23 cellular contexts compared by ENCODE assay signal in genomic region chr3:16839271-16840110, GRCh38. TPM values are rescaled to one million over a fixed set of nuclear protein-coding genes. Genes with fewer than 3 reads are reported as not detected.
DNase-seq lines count a peak whose midpoint lies in the region; ATAC-seq and TF ChIP-seq lines count a peak whose summit lies in the region.
"Had no signal": no experiment of that assay in that cellular context is flagged by ENCODE, and none has a peak within 500 bp of the region (broad histone marks: within the 10 kb centered on the region; RNA-seq: fewer than 3 reads in every experiment).

No MANE protein-coding gene starts in this region.

- H3K4me1 ChIP-seq in right atrium auricular region = peaks cover 0 to 47% of the 10 kb centered on the region in 2 donors
- peaks cover 60% of the 10 kb centered on the region for H3K4me1 ChIP-seq in MM.1S (ENCODE audit: low read length)
- H3K4me1 ChIP-seq in skeletal muscle tissue (ENCODE audit: control insufficient read depth in 3 of 3, insufficient read depth in 3 of 3, low read length in 3 of 3) = peaks cover 30 to 41% (median 39%) of the 10 kb centered on the region in 3 donors
- H3K4me1 ChIP-seq: uterus had no signal

- ATAC-seq in left cardiac atrium (no peak), GM21717 (IDR thresholded peaks at IDR 0.05; ENCODE audit: unreplicated experiment) (no peak)
- ATAC-seq: lower lobe of right lung; stimulated activated naive B cell treated with anti-CD40 and anti-IgM and Interleukin-4, amounts not matched to agents 10 μg/mL and 1 μg/mL and 100 μg/mL, for 72 hours had no signal

- H3K27ac ChIP-seq in right atrium auricular region = peak overlapping the region; percentile 53 to 63
- peak overlapping the region; percentile 81; the same call in 1 of the 2 replicates for H3K27ac ChIP-seq in MM.1S (ENCODE audit: low read length)
- H3K27ac ChIP-seq in skeletal muscle tissue (ENCODE audit: low read depth, low read length) = peak overlapping the region; percentile 94
- H3K27ac ChIP-seq: C4-2B, lower lobe of right lung, SJCRH30, uterus had no signal

- TF ChIP-seq CTCF in right atrium auricular region (IDR thresholded peaks at IDR 0.05) (no peak), MM.1S (IDR thresholded peaks at IDR 0.05; ENCODE audit: low read length) (no peak), brain (conservative IDR thresholded peaks at IDR 0.05) (no peak)

- H3K4me3 ChIP-seq in right atrium auricular region (no peak overlapping the region), MM.1S (ENCODE audit: low read length) (no peak overlapping the region), skeletal muscle tissue (ENCODE audit: low read length in 3 of 3) (peak overlapping the region; percentile 65 to 82 (median 69))
- H3K4me3 ChIP-seq: dorsolateral prefrontal cortex, lower lobe of right lung, SJCRH30, uterus had no signal

- H4K20me1 ChIP-seq in MM.1S (ENCODE audit: insufficient read depth, low read length) = no peaks in the 10 kb centered on the region

- intact Hi-C loops in left cardiac atrium (cut with DNase I) = loop anchor here in 1 of 2 donors (5.0 to 10.0 kb wide), 2 partner anchors 43 to 105 kb away; partner anchors contain the start of gene PLCL2

- H3K4me3 Mint-ChIP-seq in brain = no peak overlapping the region
- H3K4me3 Mint-ChIP-seq: activated CD4-positive, alpha-beta T cell treated with anti-CD3 and anti-CD28 coated beads, Interleukin-2, amount 10 ng/mL, durations not matched to agents 7 days and 5 days; activated naive CD4-positive, alpha-beta T cell treated with anti-CD3 and anti-CD28 coated beads, Interleukin-2, amount 50 U/mL, for 24 hours; activated T-helper 1 cell treated with anti-CD3 and anti-CD28 coated beads, Interleukin-12 subunit alpha, Interleukin-12 subunit beta, Interleukin-2, Interleukin-4 antibody, amounts not matched to agents 30 ng/mL and 10 ng/mL and 1 ng/mL, durations not matched to agents 14 hours and 24 hours and 36 hours; central memory CD8-positive, alpha-beta T cell; stimulated activated naive B cell treated with anti-CD40 and anti-IgM and Interleukin-4, amounts not matched to agents 10 μg/mL and 1 μg/mL and 100 μg/mL, for 72 hours; T-helper 1 cell treated with Interleukin-12 subunit alpha and Interleukin-12 subunit beta and Interleukin-4 antibody, amounts not matched to agents 30 μg/mL and 1 μg/mL, for 36 hours had no signal

- H3K27me3 Mint-ChIP-seq in brain = no peaks in the 10 kb centered on the region
- H3K27me3 Mint-ChIP-seq: activated CD4-positive, alpha-beta T cell treated with anti-CD3 and anti-CD28 coated beads, Interleukin-2, amount 10 ng/mL, durations not matched to agents 7 days and 5 days; activated naive CD4-positive, alpha-beta T cell treated with anti-CD3 and anti-CD28 coated beads, Interleukin-2, amount 50 U/mL, for 24 hours; central memory CD8-positive, alpha-beta T cell; stimulated activated naive B cell treated with anti-CD40 and anti-IgM and Interleukin-4, amounts not matched to agents 10 μg/mL and 1 μg/mL and 100 μg/mL, for 72 hours had no signal

- no peaks in the 10 kb centered on the region for H3K79me2 ChIP-seq in MM.1S (ENCODE audit: low read length)

- H3K9me3 ChIP-seq in right atrium auricular region = no peaks in the 10 kb centered on the region
- no peaks in the 10 kb centered on the region for H3K9me3 ChIP-seq in MM.1S (replicated peaks; ENCODE audit: insufficient read depth, low read length)
- no peaks in the 10 kb centered on the region for H3K9me3 ChIP-seq in skeletal muscle tissue (ENCODE audit: control insufficient read depth in 3 of 3, low read length in 3 of 3)
- H3K9me3 ChIP-seq: lower lobe of right lung, SJCRH30, uterus had no signal

- no peaks in the 10 kb centered on the region for H3K36me3 ChIP-seq in right atrium auricular region
- no peaks in the 10 kb centered on the region for H3K36me3 ChIP-seq in MM.1S (replicated peaks; ENCODE audit: insufficient read depth, low read length)
- peaks cover 0 to 6% (median 0%) of the 10 kb centered on the region in 3 donors for H3K36me3 ChIP-seq in skeletal muscle tissue (ENCODE audit: control insufficient read depth in 3 of 3, insufficient read depth in 3 of 3, low read length in 3 of 3)
- H3K36me3 ChIP-seq: lower lobe of right lung, SJCRH30, uterus had no signal

- peaks cover 0 to 5% (median 0%) of the 10 kb centered on the region in 5 experiments for H3K9me3 Mint-ChIP-seq in brain
- H3K9me3 Mint-ChIP-seq: activated CD4-positive, alpha-beta T cell treated with anti-CD3 and anti-CD28 coated beads, Interleukin-2, amount 10 ng/mL, durations not matched to agents 7 days and 5 days; activated naive CD4-positive, alpha-beta T cell treated with anti-CD3 and anti-CD28 coated beads, Interleukin-2, amount 50 U/mL, for 24 hours; activated T-helper 1 cell treated with anti-CD3 and anti-CD28 coated beads, Interleukin-12 subunit alpha, Interleukin-12 subunit beta, Interleukin-2, Interleukin-4 antibody, amounts not matched to agents 30 ng/mL and 10 ng/mL and 1 ng/mL, durations not matched to agents 14 hours and 24 hours and 36 hours; central memory CD8-positive, alpha-beta T cell; stimulated activated naive B cell treated with anti-CD40 and anti-IgM and Interleukin-4, amounts not matched to agents 10 μg/mL and 1 μg/mL and 100 μg/mL, for 72 hours; T-helper 1 cell treated with Interleukin-12 subunit alpha and Interleukin-12 subunit beta and Interleukin-4 antibody, amounts not matched to agents 30 μg/mL and 1 μg/mL, for 36 hours had no signal

- no peak overlapping the region for H2AFZ ChIP-seq in MM.1S (ENCODE audit: low read length)

- peaks cover 49% of the 10 kb centered on the region for H3K4me1 Mint-ChIP-seq in brain

- no peaks in the 10 kb centered on the region for H3K9me2 ChIP-seq in MM.1S (replicated peaks; ENCODE audit: insufficient read depth, low read length)

- H3K27ac Mint-ChIP-seq in brain = peak overlapping the region in 3 of 5 experiments; percentile 27 to 79 (median 71)
- H3K27ac Mint-ChIP-seq: activated naive CD4-positive, alpha-beta T cell treated with anti-CD3 and anti-CD28 coated beads, Interleukin-2, amount 50 U/mL, for 24 hours; activated T-helper 1 cell treated with anti-CD3 and anti-CD28 coated beads, Interleukin-12 subunit alpha, Interleukin-12 subunit beta, Interleukin-2, Interleukin-4 antibody, amounts not matched to agents 30 ng/mL and 10 ng/mL and 1 ng/mL, durations not matched to agents 14 hours and 24 hours and 36 hours; stimulated activated naive B cell treated with anti-CD40 and anti-IgM and Interleukin-4, amounts not matched to agents 10 μg/mL and 1 μg/mL and 100 μg/mL, for 72 hours had no signal

- H3K9ac ChIP-seq in MM.1S (ENCODE audit: low read length) (no peak overlapping the region), skeletal muscle tissue (ENCODE audit: low read depth in 1 of 3, low read length in 3 of 3) (peak overlapping the region; percentile 82 to 86 (median 84))

- H3K36me3 Mint-ChIP-seq in brain = no peaks in the 10 kb centered on the region
- H3K36me3 Mint-ChIP-seq: activated naive CD4-positive, alpha-beta T cell treated with anti-CD3 and anti-CD28 coated beads, Interleukin-2, amount 50 U/mL, for 24 hours; stimulated activated naive B cell treated with anti-CD40 and anti-IgM and Interleukin-4, amounts not matched to agents 10 μg/mL and 1 μg/mL and 100 μg/mL, for 72 hours had no signal

- DNase-seq in right atrium auricular region (ENCODE audit: low spot score) (no peak), left cardiac atrium (no peak), MM.1S (no peak), NCI-H2227 (lab: John Stamatoyannopoulos, UW; ENCODE audit: unreplicated experiment) (no peak)
- DNase-seq in NK-92 treated with Interleukin-12 subunit alpha and Interleukin-12 subunit beta, amount 100 ng/mL, for 24 hours (lab: John Stamatoyannopoulos, UW) = no peak
- DNase-seq: activated CD4-positive, alpha-beta T cell treated with anti-CD3 and anti-CD28 coated beads, Interleukin-2, amount 10 ng/mL, durations not matched to agents 7 days and 5 days; anterior cingulate cortex; dorsolateral prefrontal cortex; lower lobe of right lung; NCI-H1105; NCI-H446 treated with DMSO at 0.1 percent for 48 hours; SJCRH30; stimulated activated CD4-positive, alpha-beta T cell treated with anti-CD3 and anti-CD28 coated beads, Interleukin-2, amount 100 ng/mL, for 48 hours; stimulated activated naive B cell treated with anti-CD40 and anti-IgM and Interleukin-4, amounts not matched to agents 10 μg/mL and 1 μg/mL and 100 μg/mL, for 72 hours; uterus had no signal

- H3K27me3 ChIP-seq in right atrium auricular region = no peaks in the 10 kb centered on the region
- H3K27me3 ChIP-seq in MM.1S (replicated peaks; ENCODE audit: insufficient read depth, low read length) = no peaks in the 10 kb centered on the region
- H3K27me3 ChIP-seq in skeletal muscle tissue (ENCODE audit: control insufficient read depth in 3 of 3, insufficient read depth in 3 of 3, low read length in 3 of 3) = no peaks in the 10 kb centered on the region
- H3K27me3 ChIP-seq: dorsolateral prefrontal cortex, SJCRH30, uterus had no signal

- peak overlapping the region; percentile 44; the same call in 1 of the 2 replicates for H3K4me2 ChIP-seq in MM.1S (ENCODE audit: low read depth, low read length)

- H3F3A ChIP-seq in MM.1S (ENCODE audit: insufficient read depth, low read length) = peaks cover 50% of the 10 kb centered on the region

RNA-seq across cellular contexts. Expression of gene PLCL2, which starts 45.3 kb away (rescaled TPM):
- total RNA-seq in right atrium auricular region (10 to 100 TPM; 32.4 to 35.2 TPM), left cardiac atrium (10 to 100 TPM; 29.3 to 38.6 TPM), skeletal muscle tissue (83.5 TPM)
- polyA plus RNA-seq in brain (ENCODE audit: insufficient read depth, low read depth, low replicate concordance) = 6.3 TPM

Comparison
In these comparisons a context has a peak if more than half of its experiments do, and no peak if none do; other contexts are left out.
1. H3K4me3 ChIP-seq: peak in skeletal muscle tissue (3 of 3); none in right atrium auricular region (0 of 2) and MM.1S (single experiment).
2. Peak in every context shown above with its lines, with median percentiles within 50 percentile points of each other: H3K27ac ChIP-seq.